26 cellular contexts compared by ENCODE assay signal in genomic region chr3:186084264-186084663, GRCh38. TPM values are rescaled to one million over a fixed set of nuclear protein-coding genes. Genes with fewer than 3 reads are reported as not detected.
DNase-seq lines count a peak whose midpoint lies in the region; ATAC-seq, FAIRE-seq and TF ChIP-seq lines count a peak whose summit lies in the region.
"Had no signal": no experiment of that assay in that cellular context is flagged by ENCODE, and none has a peak within 500 bp of the region (broad histone marks: within the 10 kb centered on the region; RNA-seq: fewer than 3 reads in every experiment).

No MANE protein-coding gene starts in this region.

- H3K4me3 ChIP-seq in HepG2 (replicated peaks in 1 of 3; ENCODE audit: insufficient read depth in 1 of 3, low read depth in 2 of 3, low read length in 3 of 3): no peak overlapping the region
- no peak overlapping the region for H3K4me3 ChIP-seq in right lobe of liver
- H3K4me3 ChIP-seq in GM12878: no peak overlapping the region
- H3K4me3 ChIP-seq in mesodermal cell (ENCODE audit: extremely low read depth, insufficient read depth, low read length, poor library complexity, severe bottlenecking): no peak overlapping the region
- H3K4me3 ChIP-seq in foreskin fibroblast (ENCODE audit: low read depth in 1 of 2, low read length in 2 of 2): no peak overlapping the region
- H3K4me3 ChIP-seq: A549, BLaER1 had no signal

- H3K9me3 ChIP-seq in HepG2 (ENCODE audit: low read length) (no peaks in the 10 kb centered on the region), right lobe of liver (no peaks in the 10 kb centered on the region), GM12878 (replicated peaks; ENCODE audit: control insufficient read depth, insufficient read depth, low read length) (no peaks in the 10 kb centered on the region), mesodermal cell (ENCODE audit: control insufficient read depth, low read length) (peaks cover 6% of the 10 kb centered on the region)
- H3K9me3 ChIP-seq: A549, BE2C, BLaER1 had no signal

- no peak for FAIRE-seq in HepG2 (lab: Jason Lieb, UNC)
- FAIRE-seq in GM12878 (lab: Jason Lieb, UNC): no peak
- FAIRE-seq: A549, GM12891, GM19239 had no signal

- H3K27me3 Mint-ChIP-seq in nephron progenitor cell (ENCODE audit: low read depth, poor library complexity): no peaks in the 10 kb centered on the region

- CTCF ChIA-PET in HepG2 (lab: Yijun Ruan, JAX; ENCODE audit: low intra/inter-chr PET ratio, low total read pairs): no interaction called here
- CTCF ChIA-PET in GM12878 (lab: Yijun Ruan, JAX): interaction anchor here (0.6 kb wide), 1 partner anchor 82 kb away, joined by 3 read pairs; no protein-coding TSS in a partner anchor

- BruUV-seq in HepG2 (replicated peaks; lab: Mats Ljungman, UMichigan) (no TSS peak), GM12878 (replicated peaks; lab: Mats Ljungman, UMichigan) (no TSS peak)

- peaks cover 84% of the 10 kb centered on the region for H3K36me3 Mint-ChIP-seq in nephron progenitor cell (ENCODE audit: low read depth)
- H3K36me3 Mint-ChIP-seq: CD14-positive monocyte; CD4-positive, alpha-beta memory T cell; CD4-positive, CD25-positive, alpha-beta regulatory T cell had no signal

- SMC1A ChIA-PET in GM12878 (lab: Charles Lee; ENCODE audit: uncharacterized antibody, unreplicated experiment): interaction anchor here (0.7 to 4.8 kb wide), 3 partner anchors 12 to 158 kb away, joined by 3 to 30 read pairs (median 5); no protein-coding TSS in a partner anchor

- H3K4me2 ChIP-seq in HepG2 (ENCODE audit: low read depth, low read length) (no peak overlapping the region), GM12878 (ENCODE audit: control insufficient read depth, insufficient read depth) (no peak overlapping the region)
- H3K4me2 ChIP-seq: A549, BLaER1 had no signal

- H3K4me1 Mint-ChIP-seq in nephron progenitor cell: peaks cover 28% of the 10 kb centered on the region
- H3K4me1 Mint-ChIP-seq: CD14-positive monocyte; CD4-positive, alpha-beta memory T cell; CD4-positive, CD25-positive, alpha-beta regulatory T cell; CD8-positive, alpha-beta memory T cell had no signal

- 89% methylated on average over 4 of the region's 4 CpGs for WGBS in HepG2 (ENCODE audit: low lambda C conversion rate)
- WGBS in right lobe of liver (ENCODE audit: insufficient coverage, low coverage, low lambda C conversion rate, missing lambda C conversion rate): 80% methylated on average over 4 of the region's 4 CpGs
- WGBS in GM12878 (ENCODE audit: insufficient coverage, insufficient replicate concordance, low lambda C conversion rate, missing lambda C conversion rate): 56% methylated on average over 4 of the region's 4 CpGs
- WGBS in mesodermal cell (ENCODE audit: insufficient coverage in 2 of 2), 2 experiments: 94 to 95% methylated on average over 2 to 4 of the region's 4 CpGs

- intact Hi-C loops in HepG2 (cut with micrococcal nuclease; ENCODE audit: unreplicated experiment) (no loop called here), right lobe of liver (cut with DNase I) (no loop called here), GM12878 (cut with micrococcal nuclease; ENCODE audit: unreplicated experiment) (no loop called here)

- H3K79me2 ChIP-seq in HepG2 (ENCODE audit: insufficient read depth, low read length) (peaks cover 49% of the 10 kb centered on the region), GM12878 (ENCODE audit: control insufficient read depth, insufficient read depth, low read length) (no peaks in the 10 kb centered on the region)

- no peak for TF ChIP-seq CTCF in HepG2 (CRISPR knock-in tag; IDR thresholded peaks at IDR 0.05)
- no peak for TF ChIP-seq CTCF in right lobe of liver (IDR thresholded peaks at IDR 0.05)
- TF ChIP-seq CTCF in GM12878 (IDR thresholded peaks at IDR 0.05 in 2 of 3, conservative IDR thresholded peaks at IDR 0.05 in 1 of 3; ENCODE audit: control insufficient read depth in 2 of 3, extremely low read depth in 1 of 3, insufficient read depth in 1 of 3, low read depth in 3 of 3, low read length in 3 of 3): no peak
- no peak for TF ChIP-seq CTCF in foreskin fibroblast (IDR thresholded peaks at IDR 0.05; ENCODE audit: low read depth, low read length)
- no peak for TF ChIP-seq CTCF in nephron progenitor cell (IDR thresholded peaks at IDR 0.05)

- H3K4me3 Mint-ChIP-seq in nephron progenitor cell: no peak overlapping the region
- H3K4me3 Mint-ChIP-seq: CD14-positive monocyte; CD4-positive, alpha-beta memory T cell; CD4-positive, CD25-positive, alpha-beta regulatory T cell; CD8-positive, alpha-beta memory T cell had no signal

- DNase-seq in HepG2 (ENCODE audit: low spot score) (no peak), right lobe of liver (no peak), GM12878 (ENCODE audit: low read depth, low spot score) (no peak), caudate nucleus (lab: John Stamatoyannopoulos, UW) (no peak), foreskin fibroblast (no peak), ACHN (no peak), nephron progenitor cell (no peak)
- DNase-seq: BE2C; C1 segment of cervical spinal cord; CD4-positive, alpha-beta memory T cell; CD4-positive, CD25-positive, alpha-beta regulatory T cell; CD8-positive, alpha-beta memory T cell; COR-L47; DMS 273 treated with DMSO at 0.1 percent for 48 hours; DMS153; DMS53; DMS79; DND-41; EL had no signal

- in situ Hi-C loops in HepG2 (cut with HindIII; ENCODE audit: extremely low pct_ligation_motif_present, low pct_unique_long_range_greater_than_20kb): no loop called here
- in situ Hi-C loops in GM12878 (cut with MboI): no loop called here
- in situ Hi-C loops in ACHN (cut with HindIII; ENCODE audit: low pct_ligation_motif_present, low pct_unique_long_range_greater_than_20kb, low sequenced_read_pairs): no loop called here

- POLR2A ChIA-PET in HepG2 (lab: Yijun Ruan, JAX): no interaction called here
- POLR2A ChIA-PET in GM12878 (lab: Charles Lee): interaction anchor here (0.6 to 0.9 kb wide), 4 partner anchors 11 to 483 kb away, joined by 3 to 9 read pairs (median 3); no protein-coding TSS in a partner anchor

- no peak for TF ChIP-seq RAD21 in HepG2 (CRISPR knock-in tag; IDR thresholded peaks at IDR 0.05)
- TF ChIP-seq RAD21 in GM12878 (IDR thresholded peaks at IDR 0.05; ENCODE audit: insufficient read depth, low read depth, low read length): no peak

- H3K27ac Mint-ChIP-seq in nephron progenitor cell: no peak overlapping the region
- H3K27ac Mint-ChIP-seq: CD14-positive monocyte; CD4-positive, alpha-beta memory T cell; CD4-positive, CD25-positive, alpha-beta regulatory T cell; CD8-positive, alpha-beta memory T cell had no signal

- H3K9me3 Mint-ChIP-seq in nephron progenitor cell: peaks cover 20% of the 10 kb centered on the region
- H3K9me3 Mint-ChIP-seq: CD4-positive, alpha-beta memory T cell; CD4-positive, CD25-positive, alpha-beta regulatory T cell; CD8-positive, alpha-beta memory T cell had no signal

- H3K36me3 ChIP-seq in HepG2 (replicated peaks in 1 of 2; ENCODE audit: control insufficient read depth in 1 of 2, insufficient read depth in 2 of 2, low read length in 2 of 2): peaks cover 15 to 67% of the 10 kb centered on the region in 2 experiments
- H3K36me3 ChIP-seq in right lobe of liver: no peaks in the 10 kb centered on the region
- H3K36me3 ChIP-seq in GM12878 (ENCODE audit: control insufficient read depth in 2 of 2, insufficient read depth in 2 of 2, low read length in 1 of 2): no peaks in the 10 kb centered on the region
- H3K36me3 ChIP-seq in mesodermal cell (ENCODE audit: control insufficient read depth, insufficient read depth, low read length): peaks cover 64% of the 10 kb centered on the region

- TF ChIP-seq POLR2A in HepG2 (IDR thresholded peaks at IDR 0.05; ENCODE audit: insufficient read depth in 1 of 2, low read depth in 2 of 2, low read length in 2 of 2): no peak
- no peak for TF ChIP-seq POLR2A in right lobe of liver (IDR thresholded peaks at IDR 0.05)
- no peak for TF ChIP-seq POLR2A in GM12878 (IDR thresholded peaks at IDR 0.05; ENCODE audit: low read depth, low read length)

- H3K4me1 ChIP-seq in HepG2 (ENCODE audit: insufficient read depth, low read length) (peaks cover 17% of the 10 kb centered on the region), right lobe of liver (no peaks in the 10 kb centered on the region), GM12878 (ENCODE audit: control insufficient read depth, insufficient read depth, low read length) (no peaks in the 10 kb centered on the region), mesodermal cell (ENCODE audit: control insufficient read depth, insufficient read depth, low read length, poor library complexity, severe bottlenecking) (peaks cover 33% of the 10 kb centered on the region)
- H3K4me1 ChIP-seq: A549 had no signal

- no peak overlapping the region for H3K27ac ChIP-seq in HepG2 (ENCODE audit: extremely low read length, insufficient read depth, low read length)
- H3K27ac ChIP-seq in right lobe of liver: no peak overlapping the region
- H3K27ac ChIP-seq in GM12878 (ENCODE audit: control insufficient read depth, insufficient read depth): no peak overlapping the region
- peak overlapping the region; percentile 8 for H3K27ac ChIP-seq in caudate nucleus (ENCODE audit: low read depth, low read length)
- H3K27ac ChIP-seq in mesodermal cell (ENCODE audit: low read depth, low read length, severe bottlenecking): peak overlapping the region; percentile 41
- H3K27ac ChIP-seq: 22Rv1, A549 had no signal

- TF ChIP-seq EP300 in HepG2 (IDR thresholded peaks at IDR 0.05; ENCODE audit: low read depth in 2 of 2, low read length in 2 of 2) (no peak), HepG2 (CRISPR knock-in tag; IDR thresholded peaks at IDR 0.05; ENCODE audit: borderline replicate concordance) (no peak), GM12878 (IDR thresholded peaks at IDR 0.05; ENCODE audit: borderline replicate concordance in 1 of 2, control insufficient read depth in 1 of 2, low read depth in 2 of 2, low read length in 2 of 2) (no peak)

- H3K27me3 ChIP-seq in HepG2 (ENCODE audit: control insufficient read depth in 1 of 2, insufficient read depth in 2 of 2, low read length in 2 of 2) (no peaks in the 10 kb centered on the region), right lobe of liver (no peaks in the 10 kb centered on the region), GM12878 (replicated peaks in 1 of 2; ENCODE audit: control insufficient read depth in 2 of 2, insufficient read depth in 2 of 2, low read length in 1 of 2) (no peaks in the 10 kb centered on the region; a peak in 1 of 4 replicates)
- H3K27me3 ChIP-seq: BE2C, BLaER1 had no signal

- RAD21 ChIA-PET in GM12878 (lab: Charles Lee; ENCODE audit: unreplicated experiment): no interaction called here

- H2AFZ ChIP-seq in HepG2 (ENCODE audit: low read length): no peak overlapping the region
- H2AFZ ChIP-seq in GM12878 (ENCODE audit: control insufficient read depth, low read depth, low read length): no peak overlapping the region

- no peak for ATAC-seq in HepG2
- no peak for ATAC-seq in right lobe of liver
- no peak for ATAC-seq in GM12878
- ATAC-seq: A549 had no signal

- peaks cover 9% of the 10 kb centered on the region for H4K20me1 ChIP-seq in HepG2 (ENCODE audit: insufficient read depth, low read length)
- no peaks in the 10 kb centered on the region; the same call in 1 of the 2 replicates for H4K20me1 ChIP-seq in GM12878 (ENCODE audit: control insufficient read depth, insufficient read depth)

- no peak overlapping the region for H3K9ac ChIP-seq in HepG2 (ENCODE audit: insufficient read depth, low read depth, low read length)
- no peak overlapping the region for H3K9ac ChIP-seq in GM12878 (ENCODE audit: control insufficient read depth, insufficient read depth, low read length)
- H3K9ac ChIP-seq: BLaER1 had no signal

RNA-seq across cellular contexts. Expression of gene ETV5, which starts 24.6 kb away (rescaled TPM):
- total RNA-seq in HepG2 (2016; rRNA removed; fragmentation: Illumina TruSeq; extraction: Trizol) (52.9 and 60.0 TPM in 2 replicates), right lobe of liver (10 to 100 TPM in 2 of 6 experiments, 1 to 10 TPM in 4; 4.5 to 15.4 (median 8.2) TPM), GM12878 (2014; rRNA removed) (8.1 and 8.3 TPM in 2 replicates), GM12878 (2014; rRNA removed; fragmentation: Illumina TruSeq; extraction: Trizol) (5.9 and 6.3 TPM in 2 replicates), GM12878 (2021) (10.6 and 12.5 TPM in 2 replicates)
- 27.8 and 54.7 TPM in 2 replicates for total RNA-seq in HepG2 (2016; cell fraction: cytosol; rRNA removed; fragmentation: Illumina TruSeq; extraction: Trizol; ENCODE audit: low read depth)
- 49.8 and 52.0 TPM in 2 replicates for total RNA-seq in HepG2 (2016; cell fraction: insoluble cytoplasmic fraction; rRNA removed; fragmentation: Illumina TruSeq; extraction: Trizol)
- total RNA-seq in HepG2 (2016; cell fraction: membrane; rRNA removed; fragmentation: Illumina TruSeq; extraction: Trizol): 37.5 and 57.5 TPM in 2 replicates
- total RNA-seq in HepG2 (2016; cell fraction: nucleus; rRNA removed; fragmentation: Illumina TruSeq; extraction: Trizol): 44.1 and 46.9 TPM in 2 replicates
- polyA plus RNA-seq in HepG2 (2011; rRNA removed) (42.3 and 57.2 TPM in 2 replicates), GM12878 (2011; rRNA removed) (5.4 and 6.0 TPM in 2 replicates), GM12878 (2014; fragmentation: Illumina TruSeq; extraction: Trizol) (6.7 and 7.8 TPM in 2 replicates), GM12878 (2014; fragmentation: Nextera tagmentation; extraction: Ambion mirVana) (1 to 10 TPM; 5.0 to 5.4 TPM), GM12878 (2014; rRNA removed) (7.0 and 7.8 TPM in 2 replicates), GM12878 (2016; fragmentation: Nextera tagmentation; extraction: Ambion mirVana) (10 to 100 TPM; 14.5 to 18.4 TPM)
- 34.8 and 41.1 TPM in 2 replicates for polyA plus RNA-seq in HepG2 (2011; cell fraction: cytosol; rRNA removed)
- 45.2 and 55.0 TPM in 2 replicates for polyA plus RNA-seq in HepG2 (2011; cell fraction: nucleus; rRNA removed)
- polyA plus RNA-seq in HepG2 (2012): 46.8 and 64.1 TPM in 2 replicates
- polyA plus RNA-seq in HepG2 (2016; cell fraction: cytosol; fragmentation: Illumina TruSeq; extraction: Trizol; ENCODE audit: low read depth): 29.3 and 46.0 TPM in 2 replicates
- polyA plus RNA-seq in HepG2 (2016; cell fraction: insoluble cytoplasmic fraction; fragmentation: Illumina TruSeq; extraction: Trizol; ENCODE audit: low read depth): 50.0 and 52.3 TPM in 2 replicates
- polyA plus RNA-seq in HepG2 (2016; cell fraction: membrane; fragmentation: Illumina TruSeq; extraction: Trizol; ENCODE audit: low read depth): 21.9 and 34.1 TPM in 2 replicates
- polyA plus RNA-seq in HepG2 (2016; cell fraction: nucleus; fragmentation: Illumina TruSeq; extraction: Trizol; ENCODE audit: insufficient read depth, low read depth): 33.7 and 38.9 TPM in 2 replicates
- polyA minus RNA-seq in HepG2 (2011; rRNA and poly(A)+ RNA removed; ENCODE audit: low replicate concordance): 3.4 and 180 TPM in 2 replicates
- 63.8 and 68.6 TPM in 2 replicates for polyA minus RNA-seq in HepG2 (2011; cell fraction: cytosol; rRNA and poly(A)+ RNA removed)
- 116 and 144 TPM in 2 replicates for polyA minus RNA-seq in HepG2 (2011; cell fraction: nucleus; rRNA and poly(A)+ RNA removed)
- 39.6 and 39.8 TPM in 2 replicates for total RNA-seq in GM12878 (2013; cell fraction: nucleolus; rRNA removed)
- 2.9 TPM for polyA plus RNA-seq in GM12878 (2011; ENCODE audit: low read depth)
- 4.1 and 5.4 TPM in 2 replicates for polyA plus RNA-seq in GM12878 (2011; cell fraction: cytosol; rRNA removed)
- 2.9 and 3.9 TPM in 2 replicates for polyA plus RNA-seq in GM12878 (2011; cell fraction: nucleus; rRNA removed)
- polyA plus RNA-seq in GM12878 (2012): 4.4 and 6.2 TPM in 2 replicates
- 5.2 and 6.5 TPM in 2 replicates for polyA minus RNA-seq in GM12878 (2011; rRNA and poly(A)+ RNA removed)
- 4.5 and 4.9 TPM in 2 replicates for polyA minus RNA-seq in GM12878 (2011; cell fraction: cytosol; rRNA and poly(A)+ RNA removed)
- polyA minus RNA-seq in GM12878 (2011; cell fraction: nucleus; rRNA and poly(A)+ RNA removed): 2.9 and 8.4 TPM in 2 replicates
- polyA plus RNA-seq in mesodermal cell (2013, experiment 1 of 2): 68.0 TPM
- polyA plus RNA-seq in mesodermal cell (2013, experiment 2 of 2): 54.7 TPM
- total RNA-seq: CD4-positive, CD25-positive, alpha-beta regulatory T cell had no signal
- polyA plus RNA-seq: CD4-positive, alpha-beta memory T cell; CD8-positive, alpha-beta memory T cell had no signal

Comparison
In these comparisons a context has a peak if more than half of its experiments do, and no peak if none do; other contexts are left out.
1. H3K27ac ChIP-seq: peak in caudate nucleus (single experiment) and mesodermal cell (single experiment); none in HepG2 (single experiment), right lobe of liver (0 of 3) and GM12878 (single experiment).
2. Of the 75 proteins assayed by ChIP-seq in both HepG2 and GM12878: peak only in HepG2: none; only in GM12878: none; in both: ZNF24; in neither: 74.